32 cellular contexts compared by ENCODE assay signal in genomic region chr12:59234391-59234790, GRCh38.
"Had no signal": no experiment of that assay in that cellular context is flagged by ENCODE, and none has a peak within 500 bp of the region (broad histone marks: within the 10 kb centered on the region; RNA-seq: fewer than 3 reads in every experiment).

No MANE protein-coding gene starts in this region.

- H3K9me3 Mint-ChIP-seq: activated B cell treated with CpG ODN at 0.5 μM for 24 hours; activated CD8-positive, alpha-beta T cell treated with anti-CD3 and anti-CD28 coated beads for 36 hours; activated T-cell treated with anti-CD3 and anti-CD28 coated beads, Interleukin-2, amount 50 U/mL, for 4 hours; activated T-helper 17 cell treated with anti-CD3 and anti-CD28 coated beads, Interleukin-2, amount 50 U/mL, for 72 hours; central memory CD8-positive, alpha-beta T cell had no signal

- H3K27ac ChIP-seq: brain microvascular endothelial cell, coronary artery, foreskin keratinocyte, gastrocnemius medialis, heart left ventricle, VCaP had no signal

- DNase-seq: activated B cell treated with CpG ODN at 0.5 μM for 24 hours; activated CD4-positive, alpha-beta T cell treated with anti-CD3 and anti-CD28 coated beads for 48 hours; activated CD4-positive, alpha-beta T cell treated with anti-CD3 and anti-CD28 coated beads, Interleukin-2, amount 50 U/mL, for 1 hour; activated CD4-positive, alpha-beta T cell treated with anti-CD3 and anti-CD28 coated beads, Interleukin-2, amount 50 U/mL, for 48 hours; activated CD8-positive, alpha-beta memory T cell treated with anti-CD3 and anti-CD28 coated beads for 24 hours; activated CD8-positive, alpha-beta T cell treated with anti-CD3 and anti-CD28 coated beads for 36 hours; activated effector memory CD4-positive, alpha-beta T cell treated with Interleukin-2 at 50 U/mL for 16 hours; activated gamma-delta T cell treated with Interleukin-2 at 50 U/mL for 16 hours; activated naive CD4-positive, alpha-beta T cell treated with anti-CD3 and anti-CD28 coated beads, Interleukin-2, amount 50 U/mL, for 16 hours; activated naive CD4-positive, alpha-beta T cell treated with Interleukin-2 at 50 U/mL for 16 hours; activated T-cell treated with anti-CD3 and anti-CD28 coated beads, Interleukin-2, amount 50 U/mL, for 4 hours; amniotic stem cell; brain microvascular endothelial cell; dermis blood vessel endothelial cell; effector CD4-positive, alpha-beta T cell; effector memory CD8-positive, alpha-beta T cell; foreskin keratinocyte; gastrocnemius medialis; glutamatergic neuron; heart left ventricle; hypothalamus; T-helper 2 cell had no signal

- H3K36me3 Mint-ChIP-seq: activated naive CD8-positive, alpha-beta T cell had no signal

- H3K9me3 ChIP-seq: gastrocnemius medialis, heart left ventricle had no signal

- H3K36me3 ChIP-seq: brain microvascular endothelial cell, gastrocnemius medialis, heart left ventricle had no signal

- H3K4me3 Mint-ChIP-seq: activated B cell treated with CpG ODN at 0.5 μM for 24 hours; activated CD8-positive, alpha-beta T cell treated with anti-CD3 and anti-CD28 coated beads for 36 hours; activated naive CD8-positive, alpha-beta T cell; activated T-cell treated with anti-CD3 and anti-CD28 coated beads, Interleukin-2, amount 50 U/mL, for 4 hours; activated T-helper 17 cell treated with anti-CD3 and anti-CD28 coated beads, Interleukin-2, amount 50 U/mL, for 72 hours; central memory CD8-positive, alpha-beta T cell; effector memory CD8-positive, alpha-beta T cell had no signal

- H3K4me1 Mint-ChIP-seq: activated B cell treated with CpG ODN at 0.5 μM for 24 hours; activated T-helper 17 cell treated with anti-CD3 and anti-CD28 coated beads, Interleukin-2, amount 50 U/mL, for 72 hours; central memory CD8-positive, alpha-beta T cell had no signal

- H3K4me3 ChIP-seq: coronary artery, gastrocnemius medialis, heart left ventricle had no signal

- H3K27me3 Mint-ChIP-seq: activated B cell treated with CpG ODN at 0.5 μM for 24 hours; activated CD8-positive, alpha-beta T cell treated with anti-CD3 and anti-CD28 coated beads for 36 hours; activated naive CD8-positive, alpha-beta T cell; activated T-helper 17 cell treated with anti-CD3 and anti-CD28 coated beads, Interleukin-2, amount 50 U/mL, for 72 hours; central memory CD8-positive, alpha-beta T cell; effector memory CD8-positive, alpha-beta T cell had no signal

- ATAC-seq: activated CD4-positive, CD25-positive, alpha-beta regulatory T cell treated with anti-CD3 and anti-CD28 coated beads, Interleukin-2, amount 50 U/mL, for 24 hours; activated CD8-positive, alpha-beta T cell treated with anti-CD3 and anti-CD28 coated beads for 36 hours; activated T-cell treated with anti-CD3 and anti-CD28 coated beads, Interleukin-2, amount 50 U/mL, for 4 hours; activated T-helper 17 cell treated with anti-CD3 and anti-CD28 coated beads, Interleukin-2, amount 50 U/mL, for 72 hours; effector memory CD8-positive, alpha-beta T cell; esophagus mucosa; foreskin keratinocyte; gastrocnemius medialis; heart left ventricle had no signal

- H3K4me1 ChIP-seq: foreskin keratinocyte, gastrocnemius medialis, heart left ventricle had no signal

- H3K27me3 ChIP-seq: brain microvascular endothelial cell, foreskin keratinocyte, gastrocnemius medialis had no signal

- FAIRE-seq: astrocyte, bronchial epithelial cell, endometrium had no signal

- H3K27ac Mint-ChIP-seq: activated B cell treated with CpG ODN at 0.5 μM for 24 hours; activated CD8-positive, alpha-beta T cell treated with anti-CD3 and anti-CD28 coated beads for 36 hours; activated naive CD8-positive, alpha-beta T cell; activated T-helper 17 cell treated with anti-CD3 and anti-CD28 coated beads, Interleukin-2, amount 50 U/mL, for 72 hours; effector memory CD8-positive, alpha-beta T cell had no signal
